8 cellular contexts compared by ENCODE assay signal in genomic region chr19:10718205-10719196, GRCh38. TPM values are rescaled to one million over a fixed set of nuclear protein-coding genes. Genes with fewer than 3 reads are reported as not detected.
A peak's percentile ranks its signal among the peaks of the same experiment; 100 is the strongest.
DNase-seq lines count a peak whose midpoint lies in the region; ATAC-seq and TF ChIP-seq lines count a peak whose summit lies in the region.

No MANE protein-coding gene starts in this region.

- no peaks in the 10 kb centered on the region for H3K9me3 Mint-ChIP-seq in dendritic cell treated with granulocyte-macrophage colony-stimulating factor and Interleukin-4, amounts not matched to agents 40 ng/mL and 50 ng/mL, for 4 days

- intact Hi-C loops in dendritic cell treated with granulocyte-macrophage colony-stimulating factor and Interleukin-4, amounts not matched to agents 40 ng/mL and 50 ng/mL, for 4 days (cut with micrococcal nuclease) = loop anchor here (5.0 to 10.0 kb wide), 2 partner anchors 34 to 116 kb away; partner anchors contain the start of gene TMED1
- intact Hi-C loops in lower lobe of right lung (cut with DNase I) = no loop called here

- no peak for DNase-seq in BJ (ENCODE audit: low read depth)
- DNase-seq in activated CD4-positive, alpha-beta T cell treated with anti-CD3 and anti-CD28 coated beads for 24 hours (ENCODE audit: low read depth in 2 of 2) = peak; percentile 28 to 42
- DNase-seq in lower lobe of right lung = peak; percentile 76
- DNase-seq in stimulated activated CD8-positive, alpha-beta memory T cell treated with anti-CD3 and anti-CD28 coated beads, Interleukin-12 subunit alpha, Interleukin-12 subunit beta, amount 100 ng/mL, for 4 hours (ENCODE audit: low read depth) = peak; percentile 29
- DNase-seq in putamen (ENCODE audit: low spot score) = no peak

- H3K4me1 Mint-ChIP-seq in dendritic cell treated with granulocyte-macrophage colony-stimulating factor and Interleukin-4, amounts not matched to agents 40 ng/mL and 50 ng/mL, for 4 days (ENCODE audit: low read depth) = peaks cover 49% of the 10 kb centered on the region

- H3K36me3 Mint-ChIP-seq in dendritic cell treated with granulocyte-macrophage colony-stimulating factor and Interleukin-4, amounts not matched to agents 40 ng/mL and 50 ng/mL, for 4 days (ENCODE audit: low read depth) = peaks cover 46% of the 10 kb centered on the region

- H3K27me3 ChIP-seq in BJ (ENCODE audit: control insufficient read depth, insufficient read depth, low read length) (no peaks in the 10 kb centered on the region), HUES48 (ENCODE audit: control insufficient read depth, insufficient read depth, low read length) (no peaks in the 10 kb centered on the region), lower lobe of right lung (ENCODE audit: low read depth) (no peaks in the 10 kb centered on the region)

- no peaks in the 10 kb centered on the region for H3K9me3 ChIP-seq in HUES48 (ENCODE audit: control insufficient read depth, insufficient read depth, low read length)
- H3K9me3 ChIP-seq in lower lobe of right lung = no peaks in the 10 kb centered on the region

- CTCF ChIA-PET in BJ (lab: Yijun Ruan, JAX) = interaction anchor here (0.6 to 7.2 kb wide), 29 partner anchors 9 to 315 kb away, joined by 3 to 121 read pairs (median 6); partner anchors contain the start of genes CDC37, QTRT1 and TMED1

- peak overlapping the region; percentile 96 for H3K4me3 Mint-ChIP-seq in dendritic cell treated with granulocyte-macrophage colony-stimulating factor and Interleukin-4, amounts not matched to agents 40 ng/mL and 50 ng/mL, for 4 days

- H3K4me1 ChIP-seq in HUES48 (ENCODE audit: control insufficient read depth, insufficient read depth, low read length) = peaks cover 10% of the 10 kb centered on the region
- peaks cover 53% of the 10 kb centered on the region for H3K4me1 ChIP-seq in lower lobe of right lung

- POLR2A ChIA-PET in BJ (lab: Charles Lee) = interaction anchor here (0.5 to 0.6 kb wide), 3 partner anchors 88 to 118 kb away, joined by 3 to 4 read pairs (median 3); partner anchors contain the start of gene TMED1

- H3K4me3 ChIP-seq in BJ (ENCODE audit: low read depth, low read length) (peak overlapping the region; percentile 53), HUES48 (ENCODE audit: low read depth, low read length) (peak overlapping the region; percentile 88), lower lobe of right lung (peak overlapping the region; percentile 99)

- ATAC-seq in GM19324 (IDR thresholded peaks at IDR 0.05; ENCODE audit: low FRiP score, unreplicated experiment) (peak; percentile 11), lower lobe of right lung (peak; percentile 51 to 60)

- H3K36me3 ChIP-seq in BJ (ENCODE audit: control insufficient read depth, insufficient read depth, low read length) (no peaks in the 10 kb centered on the region; the same call in 1 of the 2 replicates), HUES48 (ENCODE audit: control insufficient read depth, insufficient read depth, low read length) (peaks cover 17% of the 10 kb centered on the region; the same call in 1 of the 2 replicates), lower lobe of right lung (peaks cover 16% of the 10 kb centered on the region)

- peak overlapping the region; percentile 80 for H3K9ac ChIP-seq in HUES48 (ENCODE audit: low read depth, low read length)

- H3K27ac ChIP-seq in HUES48 (ENCODE audit: low read depth, low read length) (peak overlapping the region; percentile 88), lower lobe of right lung (peak overlapping the region; percentile 99)

- peak overlapping the region; percentile 91 for H3K27ac Mint-ChIP-seq in dendritic cell treated with granulocyte-macrophage colony-stimulating factor and Interleukin-4, amounts not matched to agents 40 ng/mL and 50 ng/mL, for 4 days

- H3K27me3 Mint-ChIP-seq in dendritic cell treated with granulocyte-macrophage colony-stimulating factor and Interleukin-4, amounts not matched to agents 40 ng/mL and 50 ng/mL, for 4 days = no peaks in the 10 kb centered on the region

- TF ChIP-seq CTCF in BJ (IDR thresholded peaks at IDR 0.05; ENCODE audit: insufficient read depth, low read depth, low read length) (no peak), lower lobe of right lung (IDR thresholded peaks at IDR 0.05) (no peak)

RNA-seq across cellular contexts. Expression of gene DNM2, which starts 0.6 kb away (rescaled TPM):
- 43.5 and 64.2 TPM in 2 replicates for polyA plus RNA-seq in BJ (2011; rRNA removed)
- 110 and 151 TPM in 2 replicates for polyA minus RNA-seq in BJ (2011; rRNA and poly(A)+ RNA removed)
- 282 TPM for total RNA-seq in lower lobe of right lung

RNA-seq across cellular contexts. Expression of gene QTRT1, which starts 17.3 kb away (rescaled TPM):
- polyA plus RNA-seq in BJ (2011; rRNA removed) = 23.9 and 46.5 TPM in 2 replicates
- polyA minus RNA-seq in BJ (2011; rRNA and poly(A)+ RNA removed) = 9.1 and 11.2 TPM in 2 replicates
- total RNA-seq in lower lobe of right lung = 29.7 TPM

Comparison
In these comparisons a context has a peak if more than half of its experiments do, and no peak if none do; other contexts are left out.
1. DNase-seq: peak in activated CD4-positive, alpha-beta T cell treated with anti-CD3 and anti-CD28 coated beads for 24 hours (2 of 2), lower lobe of right lung (single experiment) and stimulated activated CD8-positive, alpha-beta memory T cell treated with anti-CD3 and anti-CD28 coated beads, Interleukin-12 subunit alpha, Interleukin-12 subunit beta, amount 100 ng/mL, for 4 hours (single experiment); none in BJ (single experiment) and putamen (single experiment).
2. Peak in every context shown above with its lines, with median percentiles within 50 percentile points of each other: H3K4me3 ChIP-seq.